ENCODE assay signal across 1 cellular context in the genomic region with DNA sequence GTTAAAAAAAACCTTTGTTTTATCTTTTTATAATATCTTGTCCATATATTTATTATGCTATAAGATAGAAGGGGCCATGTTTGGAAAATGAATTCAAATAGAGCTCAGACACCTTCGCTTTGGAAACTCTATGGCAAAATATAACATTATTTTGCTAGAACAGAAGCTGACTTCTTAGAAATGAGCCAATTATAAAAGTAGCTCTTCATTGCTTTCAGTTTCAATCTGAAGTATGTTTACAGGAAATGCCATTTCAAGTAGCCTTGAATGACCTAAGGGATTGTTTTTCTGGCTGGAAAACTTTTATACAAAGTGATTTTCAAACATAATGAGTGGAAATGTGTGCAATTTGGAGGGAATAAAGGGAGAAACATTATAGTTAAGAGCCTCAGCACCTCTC.
TF ChIP-seq lines count a peak whose summit lies in the region.

No MANE protein-coding gene starts in this region.

TF ChIP-seq in GM12878, 131 proteins besides CTCF, POLR2A, EP300 and RAD21:
- TF ChIP-seq, protein P1, sequence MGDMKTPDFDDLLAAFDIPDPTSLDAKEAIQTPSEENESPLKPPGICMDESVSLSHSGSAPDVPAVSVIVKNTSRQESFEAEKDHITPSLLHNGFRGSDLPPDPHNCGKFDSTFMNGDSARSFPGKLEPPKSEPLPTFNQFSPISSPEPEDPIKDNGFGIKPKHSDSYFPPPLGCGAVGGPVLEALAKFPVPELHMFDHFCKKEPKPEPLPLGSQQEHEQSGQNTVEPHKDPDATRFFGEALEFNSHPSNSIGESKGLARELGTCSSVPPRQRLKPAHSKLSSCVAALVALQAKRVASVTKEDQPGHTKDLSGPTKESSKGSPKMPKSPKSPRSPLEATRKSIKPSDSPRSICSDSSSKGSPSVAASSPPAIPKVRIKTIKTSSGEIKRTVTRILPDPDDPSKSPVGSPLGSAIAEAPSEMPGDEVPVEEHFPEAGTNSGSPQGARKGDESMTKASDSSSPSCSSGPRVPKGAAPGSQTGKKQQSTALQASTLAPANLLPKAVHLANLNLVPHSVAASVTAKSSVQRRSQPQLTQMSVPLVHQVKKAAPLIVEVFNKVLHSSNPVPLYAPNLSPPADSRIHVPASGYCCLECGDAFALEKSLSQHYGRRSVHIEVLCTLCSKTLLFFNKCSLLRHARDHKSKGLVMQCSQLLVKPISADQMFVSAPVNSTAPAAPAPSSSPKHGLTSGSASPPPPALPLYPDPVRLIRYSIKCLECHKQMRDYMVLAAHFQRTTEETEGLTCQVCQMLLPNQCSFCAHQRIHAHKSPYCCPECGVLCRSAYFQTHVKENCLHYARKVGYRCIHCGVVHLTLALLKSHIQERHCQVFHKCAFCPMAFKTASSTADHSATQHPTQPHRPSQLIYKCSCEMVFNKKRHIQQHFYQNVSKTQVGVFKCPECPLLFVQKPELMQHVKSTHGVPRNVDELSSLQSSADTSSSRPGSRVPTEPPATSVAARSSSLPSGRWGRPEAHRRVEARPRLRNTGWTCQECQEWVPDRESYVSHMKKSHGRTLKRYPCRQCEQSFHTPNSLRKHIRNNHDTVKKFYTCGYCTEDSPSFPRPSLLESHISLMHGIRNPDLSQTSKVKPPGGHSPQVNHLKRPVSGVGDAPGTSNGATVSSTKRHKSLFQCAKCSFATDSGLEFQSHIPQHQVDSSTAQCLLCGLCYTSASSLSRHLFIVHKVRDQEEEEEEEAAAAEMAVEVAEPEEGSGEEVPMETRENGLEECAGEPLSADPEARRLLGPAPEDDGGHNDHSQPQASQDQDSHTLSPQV (IDR thresholded peaks at IDR 0.05), result no peak
- TF ChIP-seq, protein P2, sequence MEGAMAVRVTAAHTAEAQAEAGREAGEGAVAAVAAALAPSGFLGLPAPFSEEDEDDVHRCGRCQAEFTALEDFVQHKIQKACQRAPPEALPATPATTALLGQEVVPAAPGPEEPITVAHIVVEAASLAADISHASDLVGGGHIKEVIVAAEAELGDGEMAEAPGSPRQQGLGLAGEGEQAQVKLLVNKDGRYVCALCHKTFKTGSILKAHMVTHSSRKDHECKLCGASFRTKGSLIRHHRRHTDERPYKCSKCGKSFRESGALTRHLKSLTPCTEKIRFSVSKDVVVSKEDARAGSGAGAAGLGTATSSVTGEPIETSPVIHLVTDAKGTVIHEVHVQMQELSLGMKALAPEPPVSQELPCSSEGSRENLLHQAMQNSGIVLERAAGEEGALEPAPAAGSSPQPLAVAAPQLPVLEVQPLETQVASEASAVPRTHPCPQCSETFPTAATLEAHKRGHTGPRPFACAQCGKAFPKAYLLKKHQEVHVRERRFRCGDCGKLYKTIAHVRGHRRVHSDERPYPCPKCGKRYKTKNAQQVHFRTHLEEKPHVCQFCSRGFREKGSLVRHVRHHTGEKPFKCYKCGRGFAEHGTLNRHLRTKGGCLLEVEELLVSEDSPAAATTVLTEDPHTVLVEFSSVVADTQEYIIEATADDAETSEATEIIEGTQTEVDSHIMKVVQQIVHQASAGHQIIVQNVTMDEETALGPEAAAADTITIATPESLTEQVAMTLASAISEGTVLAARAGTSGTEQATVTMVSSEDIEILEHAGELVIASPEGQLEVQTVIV (IDR thresholded peaks at IDR 0.05; ENCODE audit: borderline replicate concordance, partially characterized antibody), result no peak
- TF ChIP-seq ATF7 (IDR thresholded peaks at IDR 0.05; ENCODE audit: low read depth), result peak; percentile 50
- peak; percentile 46; the same call in 1 of the 2 replicates for TF ChIP-seq MTA2 (IDR thresholded peaks at IDR 0.05; ENCODE audit: low read depth)
- 0 out of 2 replicates have a peak, but pooled peaks have one; percentile 47 for TF ChIP-seq STAT3 (IDR thresholded peaks at IDR 0.05; ENCODE audit: low read depth, low read length)
- TF ChIP-seq JUNB (IDR thresholded peaks at IDR 0.05), result peak; percentile 40; the same call in 1 of the 2 replicates
